ENCODE assay signal across 22 cellular contexts in the genomic region with DNA sequence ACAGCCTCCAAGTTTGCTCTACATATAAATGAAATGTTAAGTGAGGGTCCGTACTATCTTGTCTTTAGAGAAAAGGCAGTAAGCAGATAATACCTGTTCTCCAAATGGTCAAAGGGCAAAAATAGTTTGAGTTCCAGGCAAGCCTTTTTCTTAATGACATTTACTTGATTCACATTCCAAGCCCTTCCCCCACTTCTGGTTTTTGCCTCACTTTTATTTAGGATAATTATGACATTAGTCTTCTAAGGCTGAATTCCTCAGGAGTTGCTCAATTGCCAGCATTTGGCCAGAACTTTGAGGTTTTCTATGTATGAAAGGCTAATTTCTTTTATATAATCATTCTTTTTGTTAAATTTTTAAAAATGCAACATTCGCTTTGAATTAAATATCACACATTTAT.
DNase-seq lines count a peak whose midpoint lies in the region; ATAC-seq lines count a peak whose summit lies in the region.
"Had no signal": no experiment of that assay in that cellular context is flagged by ENCODE, and none has a peak within 500 bp of the region (broad histone marks: within the 10 kb centered on the region; RNA-seq: fewer than 3 reads in every experiment).

No MANE protein-coding gene starts in this region.

- H3K9me3 ChIP-seq in SK-N-MC (ENCODE audit: low read depth, low read length): no peaks in the 10 kb centered on the region
- H3K9me3 ChIP-seq: transverse colon had no signal

- DNase-seq in ELR (ENCODE audit: low read depth) (peak; percentile 55), SK-N-MC (ENCODE audit: low read depth, low spot score) (no peak), fibroblast of gingiva (ENCODE audit: low read depth) (peak; percentile 77), renal cortical epithelial cell (ENCODE audit: low read depth) (peak; percentile 70), mesenteric fat pad (ENCODE audit: low spot score) (no peak)
- DNase-seq in activated CD4-positive, alpha-beta T cell treated with anti-CD3 and anti-CD28 coated beads, Interleukin-2, amount 50 U/mL, for 4 hours: no peak
- DNase-seq: activated effector memory CD4-positive, alpha-beta T cell treated with anti-CD3 and anti-CD28 coated beads, Interleukin-2, amount 50 U/mL, for 16 hours; amygdala; C1 segment of cervical spinal cord; effector CD8-positive, alpha-beta T cell; GF-D8; hypothalamus; naive thymus-derived CD8-positive, alpha-beta T cell; NCI-H1048; NCI-H524; Right ventricle myocardium superior; stimulated activated CD4-positive, alpha-beta T cell treated with anti-CD3 and anti-CD28 coated beads, Interleukin-4, amount 100 ng/mL, for 1 hour; stimulated activated naive CD8-positive, alpha-beta T cell treated with anti-CD3 and anti-CD28 coated beads, Interleukin-15, amount 100 ng/mL, for 72 hours; transverse colon had no signal

- no peaks in the 10 kb centered on the region for H3K36me3 ChIP-seq in SK-N-MC (ENCODE audit: insufficient read depth, low read length)
- H3K36me3 ChIP-seq: transverse colon had no signal

- H3K27ac ChIP-seq in SK-N-MC: 0 out of 2 replicates have a peak overlapping the region, but pooled peaks have one; percentile 3
- H3K27ac ChIP-seq: KMS-11, transverse colon had no signal

- no peak overlapping the region for H3K4me3 ChIP-seq in SK-N-MC
- H3K4me3 ChIP-seq: transverse colon had no signal

- ATAC-seq in HG03378 (IDR thresholded peaks at IDR 0.05; ENCODE audit: unreplicated experiment): no peak
- no peak for ATAC-seq in GM21737 (IDR thresholded peaks at IDR 0.05; ENCODE audit: unreplicated experiment)
- ATAC-seq: naive thymus-derived CD8-positive, alpha-beta T cell; stimulated activated naive CD8-positive, alpha-beta T cell treated with anti-CD3 and anti-CD28 coated beads, Interleukin-15, amount 100 ng/mL, for 72 hours had no signal

- no peak overlapping the region for H3K9ac ChIP-seq in SK-N-MC (ENCODE audit: insufficient read length)
- H3K9ac ChIP-seq: KMS-11 had no signal

Comparison
In these comparisons a context has a peak if more than half of its experiments do, and no peak if none do; other contexts are left out.
1. DNase-seq: peak in ELR (single experiment), fibroblast of gingiva (single experiment) and renal cortical epithelial cell (single experiment); none in SK-N-MC (single experiment), mesenteric fat pad (single experiment) and activated CD4-positive, alpha-beta T cell treated with anti-CD3 and anti-CD28 coated beads, Interleukin-2, amount 50 U/mL, for 4 hours (0 of 2).